In the genomic region with DNA sequence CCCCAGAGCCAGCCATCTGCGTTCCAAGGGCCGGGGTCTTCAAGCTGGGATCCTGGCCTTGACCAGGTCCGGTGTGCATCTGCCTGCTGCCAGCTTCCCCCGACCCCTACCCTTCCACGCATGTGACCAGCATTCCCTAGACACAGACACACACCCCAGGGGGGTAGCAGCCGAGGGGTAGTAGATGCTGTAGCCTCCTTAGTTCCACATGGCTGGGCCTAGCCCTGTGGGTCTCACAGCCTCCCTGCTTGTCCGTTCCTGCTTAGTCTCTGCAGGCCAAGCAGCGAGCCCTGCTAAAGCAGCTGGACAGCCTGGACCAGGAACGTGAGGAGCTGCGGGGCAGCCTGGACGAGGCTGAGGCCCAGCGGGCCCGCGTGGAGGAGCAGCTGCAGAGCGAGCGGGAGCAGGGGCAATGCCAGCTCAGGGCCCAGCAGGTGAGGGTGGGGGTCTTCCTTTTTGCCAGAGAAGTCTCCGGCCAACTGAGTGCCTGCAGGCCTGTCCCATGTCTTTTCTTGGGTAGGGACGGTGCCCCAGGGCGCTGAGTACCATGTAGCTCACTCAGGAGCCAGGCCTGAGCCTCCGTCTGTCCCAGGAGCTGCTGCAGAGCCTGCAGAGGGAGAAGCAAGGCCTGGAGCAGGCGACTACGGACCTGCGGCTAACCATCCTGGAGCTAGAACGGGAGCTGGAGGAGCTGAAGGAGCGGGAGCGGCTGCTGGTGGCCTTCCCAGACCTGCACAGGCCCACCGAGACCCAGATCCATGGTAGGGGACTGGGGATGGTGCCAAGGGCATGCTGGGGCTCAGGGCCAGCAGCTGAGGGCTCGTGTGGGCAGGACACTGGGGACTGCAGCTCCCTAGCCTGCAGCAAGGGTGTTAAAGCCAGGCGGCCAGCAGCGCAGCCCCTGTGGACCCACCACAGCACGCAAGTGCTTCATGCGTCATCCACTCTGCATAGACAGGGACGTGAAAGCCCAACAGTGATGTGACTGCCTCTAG, we compare ENCODE assay signal across 10 cellular contexts.
"Had no signal": no experiment of that assay in that cellular context is flagged by ENCODE, and none has a peak within 500 bp of the region (broad histone marks: within the 10 kb centered on the region; RNA-seq: fewer than 3 reads in every experiment).

No MANE protein-coding gene starts in this region.

- H3K27me3 ChIP-seq: body of pancreas, stomach had no signal

- DNase-seq: activated B cell treated with CpG ODN at 0.5 μM for 24 hours; activated CD4-positive, alpha-beta T cell treated with anti-CD3 and anti-CD28 coated beads, Interleukin-2, amount 50 U/mL, for 1 hour; activated naive CD4-positive, alpha-beta T cell treated with anti-CD3 and anti-CD28 coated beads, Interleukin-2, amount 50 U/mL, for 16 hours; left cardiac atrium; naive thymus-derived CD8-positive, alpha-beta T cell; stimulated activated CD4-positive, alpha-beta T cell treated with anti-CD3 and anti-CD28 coated beads, Interleukin-15, amount 100 ng/mL, for 24 hours; stomach had no signal

- H3K4me3 ChIP-seq: body of pancreas, lung, stomach had no signal

- H3K27ac ChIP-seq: body of pancreas, stomach had no signal

- ATAC-seq: body of pancreas; esophagus mucosa; left cardiac atrium; naive thymus-derived CD8-positive, alpha-beta T cell had no signal

- H3K4me1 ChIP-seq: body of pancreas had no signal

- H3K9me3 ChIP-seq: body of pancreas, stomach had no signal
